In genomic region chr3:4399476-4399875, GRCh38 we compare ENCODE assay signal across 19 cellular contexts.
"Had no signal": no experiment of that assay in that cellular context is flagged by ENCODE, and none has a peak within 500 bp of the region (broad histone marks: within the 10 kb centered on the region; RNA-seq: fewer than 3 reads in every experiment).

No MANE protein-coding gene starts in this region.

- H3K9me3 Mint-ChIP-seq: IgD-negative memory B cell had no signal

- DNase-seq: Kasumi-1, MM.1S, NCI-H1092 treated with DMSO at 0.1 percent for 48 hours, NCI-H1436, NCI-H187, NCI-H2029, NCI-H2081 treated with DMSO at 0.1 percent for 48 hours, NCI-H2171, NCI-H226, NCI-H446, NCI-H510A, NCI-H524 treated with DMSO at 0.1 percent for 48 hours, NCI-H69, NCI-H774, Right ventricle myocardium superior, RPMI8226, SIG-M5 had no signal

- ATAC-seq: K562 had no signal

- H3K27me3 Mint-ChIP-seq: IgD-negative memory B cell had no signal

- H3K27ac Mint-ChIP-seq: IgD-negative memory B cell had no signal

- H3K4me3 Mint-ChIP-seq: IgD-negative memory B cell had no signal
